Comparison of ENCODE assay signal across 25 cellular contexts in genomic region chr15:60735559-60736047, GRCh38.
"Had no signal": no experiment of that assay in that cellular context is flagged by ENCODE, and none has a peak within 500 bp of the region (broad histone marks: within the 10 kb centered on the region; RNA-seq: fewer than 3 reads in every experiment).

No MANE protein-coding gene starts in this region.

- H3K9me3 ChIP-seq: SJSA1 had no signal

- H3K27ac ChIP-seq: HL-60, SJSA1, SK-N-MC had no signal

- H3K36me3 ChIP-seq: MG63, SJSA1 had no signal

- H3K27me3 ChIP-seq: MG63, SJSA1 had no signal

- H3K4me1 ChIP-seq: SJSA1 had no signal

- DNase-seq: IMR-90, KG1, MG63, NCI-H1092, NCI-H1105 treated with DMSO at 0.1 percent for 48 hours, NCI-H1417 treated with DMSO at 0.1 percent for 48 hours, NCI-H146, NCI-H1694 treated with DMSO at 0.1 percent for 48 hours, NCI-H1930, NCI-H2081, NCI-H2107, NCI-H226, NCI-H446, NCI-H510A, NCI-H524 treated with DMSO at 0.1 percent for 48 hours, NCI-H69, NCI-H774, Right ventricle myocardium superior, RPMI8226, SIG-M5 had no signal

- H3K4me3 ChIP-seq: MG63, SJSA1, SK-N-MC had no signal

- FAIRE-seq: HTR-8/SVneo, RCC 7860 had no signal
